In the genomic region with DNA sequence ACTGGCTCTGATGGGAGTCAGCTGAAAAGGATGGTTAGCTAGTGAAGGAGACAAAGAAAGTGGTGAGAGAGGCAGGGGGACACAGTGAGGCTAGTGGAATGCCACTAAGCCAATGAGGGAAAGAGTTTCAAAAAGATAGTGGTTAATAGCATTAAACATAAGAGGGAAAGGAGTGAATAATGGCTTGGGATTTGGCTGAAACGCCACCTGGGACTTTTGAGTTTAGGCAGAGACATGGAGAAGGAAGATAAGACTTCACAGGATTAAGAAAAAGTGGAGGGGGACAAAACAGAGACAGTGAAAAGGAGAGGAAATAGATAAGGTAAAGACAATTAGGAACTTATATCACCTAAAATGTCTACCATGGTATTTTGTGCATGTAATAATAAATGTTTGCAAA, we compare ENCODE assay signal across 23 cellular contexts. TPM values are rescaled to one million over a fixed set of nuclear protein-coding genes. Genes with fewer than 3 reads are reported as not detected.
A peak's percentile ranks its signal among the peaks of the same experiment; 100 is the strongest.
DNase-seq lines count a peak whose midpoint lies in the region; ATAC-seq and TF ChIP-seq lines count a peak whose summit lies in the region.
"Had no signal": no experiment of that assay in that cellular context is flagged by ENCODE, and none has a peak within 500 bp of the region (broad histone marks: within the 10 kb centered on the region; RNA-seq: fewer than 3 reads in every experiment).

No MANE protein-coding gene starts in this region.

- no peak for DNase-seq in T-helper 1 cell
- no peak for DNase-seq in CD8-positive, alpha-beta T cell
- DNase-seq in OCI-M1 (lab: John Stamatoyannopoulos, UW) = peak; percentile 20
- no peak for DNase-seq in activated naive CD8-positive, alpha-beta T cell treated with anti-CD3 and anti-CD28 coated beads, Interleukin-2, amount 50 U/mL, for 24 hours
- DNase-seq in middle frontal gyrus (ENCODE audit: extremely low spot score, low spot score) = no peak
- DNase-seq in NCI-H2029 (lab: John Stamatoyannopoulos, UW) = no peak
- DNase-seq in upper lobe of left lung = no peak
- DNase-seq: BE2C; DMS 273 treated with DMSO at 0.1 percent for 48 hours; GOT3; KBM-7; midbrain; NCI-H1048; NCI-H2081 treated with DMSO at 0.1 percent for 48 hours; NCI-H510A; psoas muscle; SHP77 treated with DMSO at 0.1 percent for 48 hours; stimulated activated CD4-positive, alpha-beta T cell treated with anti-CD3 and anti-CD28 coated beads, Interleukin-2, amount 100 ng/mL, for 48 hours; T-helper 9 cell; uterus had no signal

- H3K27me3 ChIP-seq in CD8-positive, alpha-beta T cell (ENCODE audit: insufficient read depth, low read length) = no peaks in the 10 kb centered on the region
- no peaks in the 10 kb centered on the region for H3K27me3 ChIP-seq in upper lobe of left lung
- H3K27me3 ChIP-seq: uterus had no signal

- CTCF ChIA-PET in CD8-positive, alpha-beta T cell (lab: Charles Lee) = interaction anchor here (0.7 to 1.0 kb wide), 2 partner anchors 102 to 229 kb away, joined by 3 read pairs; no protein-coding TSS in a partner anchor

- peaks cover 3% of the 10 kb centered on the region for H3K9me3 Mint-ChIP-seq in T-helper 1 cell treated with Interleukin-12 subunit alpha and Interleukin-12 subunit beta and Interleukin-4 antibody, amounts not matched to agents 30 μg/mL and 1 μg/mL, for 36 hours
- no peaks in the 10 kb centered on the region for H3K9me3 Mint-ChIP-seq in CD8-positive, alpha-beta T cell
- H3K9me3 Mint-ChIP-seq in activated naive CD8-positive, alpha-beta T cell treated with anti-CD3 and anti-CD28 coated beads, Interleukin-2, amount 50 U/mL, for 24 hours = peaks cover 6% of the 10 kb centered on the region

- peaks cover 83% of the 10 kb centered on the region for H3K4me1 ChIP-seq in CD8-positive, alpha-beta T cell (ENCODE audit: insufficient read depth, low read length)
- peaks cover 0 to 7% (median 0%) of the 10 kb centered on the region in 4 donors for H3K4me1 ChIP-seq in upper lobe of left lung
- H3K4me1 ChIP-seq: BE2C, psoas muscle, uterus had no signal

- POLR2A ChIA-PET in CD8-positive, alpha-beta T cell (lab: Charles Lee) = interaction anchor here (1.3 kb wide), 1 partner anchor 12 kb away, joined by 3 read pairs; no protein-coding TSS in a partner anchor

- no peak overlapping the region for H3K4me3 ChIP-seq in CD8-positive, alpha-beta T cell (ENCODE audit: low read depth, low read length)
- H3K4me3 ChIP-seq in upper lobe of left lung = no peak overlapping the region
- H3K4me3 ChIP-seq: psoas muscle, uterus had no signal

- no peak overlapping the region for H3K27ac ChIP-seq in CD8-positive, alpha-beta T cell (ENCODE audit: low read depth, low read length)
- H3K27ac ChIP-seq in upper lobe of left lung = no peak overlapping the region
- H3K27ac ChIP-seq: psoas muscle had no signal

- H3K36me3 Mint-ChIP-seq in T-helper 1 cell treated with Interleukin-12 subunit alpha and Interleukin-12 subunit beta and Interleukin-4 antibody, amounts not matched to agents 30 μg/mL and 1 μg/mL, for 36 hours (ENCODE audit: low read depth) = peaks cover 71% of the 10 kb centered on the region
- H3K36me3 Mint-ChIP-seq in CD8-positive, alpha-beta T cell = peaks cover 75% of the 10 kb centered on the region
- peaks cover 63% of the 10 kb centered on the region for H3K36me3 Mint-ChIP-seq in activated naive CD8-positive, alpha-beta T cell treated with anti-CD3 and anti-CD28 coated beads, Interleukin-2, amount 50 U/mL, for 24 hours (ENCODE audit: low read depth)

- no peak for ATAC-seq in CD8-positive, alpha-beta T cell
- no peak for ATAC-seq in activated naive CD8-positive, alpha-beta T cell treated with anti-CD3 and anti-CD28 coated beads, Interleukin-2, amount 50 U/mL, for 24 hours
- ATAC-seq in upper lobe of left lung (ENCODE audit: low FRiP score in 2 of 2) = no peak
- ATAC-seq: psoas muscle had no signal

- peak overlapping the region; percentile 81 for H3K27ac Mint-ChIP-seq in T-helper 1 cell treated with Interleukin-12 subunit alpha and Interleukin-12 subunit beta and Interleukin-4 antibody, amounts not matched to agents 30 μg/mL and 1 μg/mL, for 36 hours
- H3K27ac Mint-ChIP-seq in CD8-positive, alpha-beta T cell = peak overlapping the region; percentile 80
- H3K27ac Mint-ChIP-seq in activated naive CD8-positive, alpha-beta T cell treated with anti-CD3 and anti-CD28 coated beads, Interleukin-2, amount 50 U/mL, for 24 hours = peak overlapping the region; percentile 93

- WGBS in upper lobe of left lung, 2 donors = 88 to 93% methylated on average over 1 of the region's 1 CpG

- no peak for TF ChIP-seq POLR2A in upper lobe of left lung (IDR thresholded peaks at IDR 0.05)

- no peaks in the 10 kb centered on the region for H3K36me3 ChIP-seq in CD8-positive, alpha-beta T cell (ENCODE audit: insufficient read depth, low read length)
- H3K36me3 ChIP-seq in upper lobe of left lung = no peaks in the 10 kb centered on the region
- H3K36me3 ChIP-seq: BE2C, uterus had no signal

- peak overlapping the region; percentile 73 for H3K4me3 Mint-ChIP-seq in T-helper 1 cell treated with Interleukin-12 subunit alpha and Interleukin-12 subunit beta and Interleukin-4 antibody, amounts not matched to agents 30 μg/mL and 1 μg/mL, for 36 hours
- H3K4me3 Mint-ChIP-seq in CD8-positive, alpha-beta T cell = peak overlapping the region; percentile 45
- peak overlapping the region; percentile 56 for H3K4me3 Mint-ChIP-seq in activated naive CD8-positive, alpha-beta T cell treated with anti-CD3 and anti-CD28 coated beads, Interleukin-2, amount 50 U/mL, for 24 hours

- intact Hi-C loops in CD8-positive, alpha-beta T cell (cut with DNase I, micrococcal nuclease) = loop anchor here in 1 of 2 experiments (10.0 kb wide), 1 partner anchor 221 kb away; a partner anchor contains a TSS

- no peaks in the 10 kb centered on the region for H3K9me3 ChIP-seq in CD8-positive, alpha-beta T cell (ENCODE audit: low read length)
- H3K9me3 ChIP-seq in upper lobe of left lung = no peaks in the 10 kb centered on the region
- H3K9me3 ChIP-seq: BE2C, psoas muscle, uterus had no signal

- TF ChIP-seq EP300 in upper lobe of left lung (IDR thresholded peaks at IDR 0.05) = no peak

- no peaks in the 10 kb centered on the region for H3K27me3 Mint-ChIP-seq in T-helper 1 cell treated with Interleukin-12 subunit alpha and Interleukin-12 subunit beta and Interleukin-4 antibody, amounts not matched to agents 30 μg/mL and 1 μg/mL, for 36 hours (ENCODE audit: low read depth)
- H3K27me3 Mint-ChIP-seq in CD8-positive, alpha-beta T cell (ENCODE audit: low read depth) = no peaks in the 10 kb centered on the region
- H3K27me3 Mint-ChIP-seq in activated naive CD8-positive, alpha-beta T cell treated with anti-CD3 and anti-CD28 coated beads, Interleukin-2, amount 50 U/mL, for 24 hours = peaks cover 2% of the 10 kb centered on the region

- no peak for TF ChIP-seq CTCF in CD8-positive, alpha-beta T cell (IDR thresholded peaks at IDR 0.05)
- no peak for TF ChIP-seq CTCF in upper lobe of left lung (IDR thresholded peaks at IDR 0.05)

- H3K4me1 Mint-ChIP-seq in T-helper 1 cell treated with Interleukin-12 subunit alpha and Interleukin-12 subunit beta and Interleukin-4 antibody, amounts not matched to agents 30 μg/mL and 1 μg/mL, for 36 hours (ENCODE audit: low read depth) = peaks cover 78% of the 10 kb centered on the region
- H3K4me1 Mint-ChIP-seq in CD8-positive, alpha-beta T cell (ENCODE audit: low read depth) = peaks cover 89% of the 10 kb centered on the region
- H3K4me1 Mint-ChIP-seq in activated naive CD8-positive, alpha-beta T cell treated with anti-CD3 and anti-CD28 coated beads, Interleukin-2, amount 50 U/mL, for 24 hours = peaks cover 92% of the 10 kb centered on the region

RNA-seq across cellular contexts. Expression of a gene that starts 6.9 kb away (rescaled TPM):
- total RNA-seq in CD8-positive, alpha-beta T cell = 10 to 100 TPM; 78.4 to 80.7 TPM
- 1 to 10 TPM in 4 of 6 donors, under 1 TPM in 2; under 0.01 to 3.3 (median 1.4) TPM for total RNA-seq in upper lobe of left lung
- total RNA-seq: A172, G401 had no signal

Comparison
In these comparisons a context has a peak if more than half of its experiments do, and no peak if none do; other contexts are left out.
1. RNA of a gene that starts 6.9 kb away (total RNA-seq): 78.4 to 80.7 TPM in CD8-positive, alpha-beta T cell; under 0.01 to 3.3 TPM in upper lobe of left lung; every median in the first group is over 10 times any median in the second.
2. Peak in every context shown above with its lines, with median percentiles within 50 percentile points of each other: H3K27ac Mint-ChIP-seq and H3K4me3 Mint-ChIP-seq.